ENCODE assay signal across 8 cellular contexts in genomic region chr11:82996966-82997606, GRCh38.
A peak's percentile ranks its signal among the peaks of the same experiment; 100 is the strongest.
DNase-seq lines count a peak whose midpoint lies in the region; ATAC-seq lines count a peak whose summit lies in the region.

No MANE protein-coding gene starts in this region.

- peak overlapping the region; percentile 34 for H3K27ac ChIP-seq in duodenal mucosa (ENCODE audit: low read depth, low read length)

- H3K36me3 ChIP-seq in duodenal mucosa (ENCODE audit: control insufficient read depth in 1 of 2, insufficient read depth in 2 of 2, low read length in 2 of 2): peaks cover 0 to 3% of the 10 kb centered on the region in 2 donors

- ATAC-seq in GM18861 (IDR thresholded peaks at IDR 0.05; ENCODE audit: unreplicated experiment): peak; percentile 93
- peak; percentile 89 for ATAC-seq in GM21717 (IDR thresholded peaks at IDR 0.05; ENCODE audit: unreplicated experiment)

- H3K4me1 ChIP-seq in duodenal mucosa (ENCODE audit: control insufficient read depth in 1 of 2, insufficient read depth in 2 of 2, low read length in 2 of 2): peaks cover 22 to 31% of the 10 kb centered on the region in 2 donors

- H3K9me3 ChIP-seq in duodenal mucosa (ENCODE audit: control insufficient read depth in 1 of 2, low read length in 2 of 2): no peaks in the 10 kb centered on the region

- H3K4me3 ChIP-seq in duodenal mucosa (ENCODE audit: low read depth in 1 of 2, low read length in 2 of 2): peak overlapping the region; percentile 51 to 54

- H3K9ac ChIP-seq in duodenal mucosa (ENCODE audit: low read depth in 1 of 2, low read length in 2 of 2): peak overlapping the region; percentile 58 to 70

- no peaks in the 10 kb centered on the region for H3K27me3 ChIP-seq in duodenal mucosa (ENCODE audit: control insufficient read depth in 1 of 2, insufficient read depth in 2 of 2, low read length in 2 of 2)

- DNase-seq in LHCN-M2 (ENCODE audit: low read depth): peak; percentile 52
- DNase-seq in T1000 (lab: John Stamatoyannopoulos, UW): no peak
- DNase-seq in OCI-M1 (lab: John Stamatoyannopoulos, UW): no peak
- DNase-seq in effector CD8-positive, alpha-beta T cell (lab: John Stamatoyannopoulos, UW): no peak
- no peak for DNase-seq in NOMO-1 treated with DMSO at 0.1 percent for 48 hours (lab: John Stamatoyannopoulos, UW; ENCODE audit: unreplicated experiment)
